In the genomic region with DNA sequence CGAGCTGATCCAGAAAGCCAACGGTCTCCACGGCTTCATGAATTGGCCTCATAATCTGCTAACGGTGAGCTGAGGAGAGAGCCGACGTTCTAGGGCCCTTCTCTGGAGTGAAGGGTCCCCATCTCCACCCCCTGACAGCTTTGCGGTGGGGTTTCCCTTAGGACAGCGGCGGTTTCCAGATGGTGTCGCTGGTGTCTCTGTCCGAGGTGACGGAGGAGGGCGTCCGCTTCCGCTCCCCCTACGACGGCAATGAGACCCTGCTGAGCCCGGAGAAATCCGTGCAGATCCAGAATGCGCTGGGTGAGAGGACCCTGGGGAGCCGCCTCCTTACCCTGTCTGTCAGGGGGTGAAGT, we compare ENCODE assay signal across 1 cellular context.
TF ChIP-seq lines count a peak whose summit lies in the region.

No MANE protein-coding gene starts in this region.

TF ChIP-seq in GM12878, 131 proteins besides CTCF, POLR2A, EP300 and RAD21:
- TF ChIP-seq PBX3 (IDR thresholded peaks at IDR 0.05; ENCODE audit: insufficient replicate concordance, low read depth, low read length) (peak; percentile 24), EED (IDR thresholded peaks at IDR 0.05; ENCODE audit: low read depth) (0 out of 2 replicates have a peak, but pooled peaks have one; percentile 24), ZNF384 (IDR thresholded peaks at IDR 0.05; ENCODE audit: borderline replicate concordance, low read depth, low read length) (no peak), SMARCA5 (IDR thresholded peaks at IDR 0.05) (no peak), RUNX3 (IDR thresholded peaks at IDR 0.05; ENCODE audit: low read length) (peak; percentile 81)
- TF ChIP-seq, protein P1, sequence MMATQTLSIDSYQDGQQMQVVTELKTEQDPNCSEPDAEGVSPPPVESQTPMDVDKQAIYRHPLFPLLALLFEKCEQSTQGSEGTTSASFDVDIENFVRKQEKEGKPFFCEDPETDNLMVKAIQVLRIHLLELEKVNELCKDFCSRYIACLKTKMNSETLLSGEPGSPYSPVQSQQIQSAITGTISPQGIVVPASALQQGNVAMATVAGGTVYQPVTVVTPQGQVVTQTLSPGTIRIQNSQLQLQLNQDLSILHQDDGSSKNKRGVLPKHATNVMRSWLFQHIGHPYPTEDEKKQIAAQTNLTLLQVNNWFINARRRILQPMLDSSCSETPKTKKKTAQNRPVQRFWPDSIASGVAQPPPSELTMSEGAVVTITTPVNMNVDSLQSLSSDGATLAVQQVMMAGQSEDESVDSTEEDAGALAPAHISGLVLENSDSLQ (IDR thresholded peaks at IDR 0.05): peak; percentile 53
- TF ChIP-seq, protein P2, sequence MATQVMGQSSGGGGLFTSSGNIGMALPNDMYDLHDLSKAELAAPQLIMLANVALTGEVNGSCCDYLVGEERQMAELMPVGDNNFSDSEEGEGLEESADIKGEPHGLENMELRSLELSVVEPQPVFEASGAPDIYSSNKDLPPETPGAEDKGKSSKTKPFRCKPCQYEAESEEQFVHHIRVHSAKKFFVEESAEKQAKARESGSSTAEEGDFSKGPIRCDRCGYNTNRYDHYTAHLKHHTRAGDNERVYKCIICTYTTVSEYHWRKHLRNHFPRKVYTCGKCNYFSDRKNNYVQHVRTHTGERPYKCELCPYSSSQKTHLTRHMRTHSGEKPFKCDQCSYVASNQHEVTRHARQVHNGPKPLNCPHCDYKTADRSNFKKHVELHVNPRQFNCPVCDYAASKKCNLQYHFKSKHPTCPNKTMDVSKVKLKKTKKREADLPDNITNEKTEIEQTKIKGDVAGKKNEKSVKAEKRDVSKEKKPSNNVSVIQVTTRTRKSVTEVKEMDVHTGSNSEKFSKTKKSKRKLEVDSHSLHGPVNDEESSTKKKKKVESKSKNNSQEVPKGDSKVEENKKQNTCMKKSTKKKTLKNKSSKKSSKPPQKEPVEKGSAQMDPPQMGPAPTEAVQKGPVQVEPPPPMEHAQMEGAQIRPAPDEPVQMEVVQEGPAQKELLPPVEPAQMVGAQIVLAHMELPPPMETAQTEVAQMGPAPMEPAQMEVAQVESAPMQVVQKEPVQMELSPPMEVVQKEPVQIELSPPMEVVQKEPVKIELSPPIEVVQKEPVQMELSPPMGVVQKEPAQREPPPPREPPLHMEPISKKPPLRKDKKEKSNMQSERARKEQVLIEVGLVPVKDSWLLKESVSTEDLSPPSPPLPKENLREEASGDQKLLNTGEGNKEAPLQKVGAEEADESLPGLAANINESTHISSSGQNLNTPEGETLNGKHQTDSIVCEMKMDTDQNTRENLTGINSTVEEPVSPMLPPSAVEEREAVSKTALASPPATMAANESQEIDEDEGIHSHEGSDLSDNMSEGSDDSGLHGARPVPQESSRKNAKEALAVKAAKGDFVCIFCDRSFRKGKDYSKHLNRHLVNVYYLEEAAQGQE (IDR thresholded peaks at IDR 0.05; ENCODE audit: low read depth, low read length): peak; percentile 69; the same call in 1 of the 2 replicates
